ENCODE assay signal across 8 cellular contexts in the genomic region with DNA sequence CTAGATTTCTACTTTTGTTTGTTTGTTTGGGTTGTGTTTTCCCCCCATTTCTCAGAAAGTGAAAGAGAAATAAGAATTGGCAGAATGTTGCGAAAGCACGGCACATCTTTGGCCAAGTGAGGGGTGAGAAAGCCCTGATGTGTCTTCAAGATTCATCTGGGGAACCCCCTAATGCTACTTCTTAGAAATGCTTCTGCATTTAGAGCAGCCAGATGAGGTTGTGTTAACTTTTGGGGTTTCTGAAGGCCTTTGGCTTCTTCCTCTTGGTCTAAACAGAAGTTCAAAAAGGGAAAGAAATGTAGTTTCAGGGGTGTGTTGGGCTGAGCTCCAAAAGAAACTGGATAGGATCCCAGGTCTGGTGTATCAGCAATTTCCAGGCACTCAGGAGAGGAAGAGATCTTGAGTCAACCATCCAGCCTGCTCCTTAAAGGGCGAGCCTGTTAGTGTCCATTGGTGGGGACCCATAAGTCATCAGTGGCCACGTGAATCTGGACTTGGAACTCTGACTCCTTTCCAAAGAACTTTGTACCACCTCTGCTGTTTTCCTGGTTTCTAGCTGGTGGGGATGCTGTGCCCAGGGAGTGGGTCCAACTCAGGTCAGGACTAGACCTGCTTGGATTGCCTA. TPM values are rescaled to one million over a fixed set of nuclear protein-coding genes. Genes with fewer than 3 reads are reported as not detected.
DNase-seq lines count a peak whose midpoint lies in the region; ATAC-seq and TF ChIP-seq lines count a peak whose summit lies in the region.

No MANE protein-coding gene starts in this region.

- no peak overlapping the region for H3K18ac ChIP-seq in mesendoderm (ENCODE audit: low read length)

- no peak overlapping the region for H3K23ac ChIP-seq in mesendoderm (ENCODE audit: low read length)

- H3K9me3 Mint-ChIP-seq in CD4-positive, alpha-beta memory T cell, result peaks cover 0 to 4% (median 0%) of the 10 kb centered on the region in 8 donors

- H2BK120ac ChIP-seq in mesendoderm (ENCODE audit: low read depth, low read length), result no peak overlapping the region

- peaks cover 78% of the 10 kb centered on the region for H3K4me1 ChIP-seq in CD4-positive, alpha-beta memory T cell (ENCODE audit: insufficient read depth, low read length)
- H3K4me1 ChIP-seq in esophagus squamous epithelium, result peaks cover 45 to 81% (median 50%) of the 10 kb centered on the region in 3 donors
- peaks cover 12% of the 10 kb centered on the region for H3K4me1 ChIP-seq in mesendoderm (ENCODE audit: control insufficient read depth, low read depth, low read length)

- no peak overlapping the region for H2BK15ac ChIP-seq in mesendoderm (replicated peaks; ENCODE audit: low read depth)

- H3K27ac Mint-ChIP-seq in CD4-positive, alpha-beta memory T cell, result peak overlapping the region; percentile 90 to 97 (median 95)

- WGBS in esophagus squamous epithelium, 2 donors, result 2 to 4% methylated on average over 4 of the region's 4 CpGs
- WGBS in mesendoderm (ENCODE audit: extremely low coverage, insufficient coverage, low lambda C conversion rate), result no CpG with 5 or more reads among the region's 4 CpGs

- H2AK5ac ChIP-seq in mesendoderm (ENCODE audit: low read length), result no peak overlapping the region

- peak overlapping the region; percentile 20 to 28 for H3K4me3 ChIP-seq in CD4-positive, alpha-beta memory T cell (ENCODE audit: low read length in 2 of 2)
- H3K4me3 ChIP-seq in esophagus squamous epithelium (peak overlapping the region in 3 of 4 donors; percentile 4 to 32 (median 5)), mesendoderm (ENCODE audit: low read length) (no peak overlapping the region)

- no peak overlapping the region for H4K8ac ChIP-seq in mesendoderm (ENCODE audit: low read depth, low read length)

- H3K36me3 ChIP-seq in CD4-positive, alpha-beta memory T cell (ENCODE audit: insufficient read depth, low read length), result peaks cover 32% of the 10 kb centered on the region
- H3K36me3 ChIP-seq in esophagus squamous epithelium (peaks cover 0 to 32% (median 0%) of the 10 kb centered on the region in 3 donors), mesendoderm (ENCODE audit: control insufficient read depth, insufficient read depth, low read length) (peaks cover 25% of the 10 kb centered on the region)

- peaks cover 64 to 96% (median 84%) of the 10 kb centered on the region in 4 donors for H3K4me1 Mint-ChIP-seq in CD4-positive, alpha-beta memory T cell

- CTCF ChIA-PET in CD4-positive, alpha-beta memory T cell (lab: Charles Lee; ENCODE audit: partially characterized antibody), result interaction anchor here (1.0 to 9.5 kb wide), 10 partner anchors 8 to 199 kb away, joined by 3 to 142 read pairs (median 4); partner anchors contain the start of gene SMNDC1

- H3K27ac ChIP-seq in CD4-positive, alpha-beta memory T cell (ENCODE audit: low read depth, low read length), result peak overlapping the region; percentile 79
- H3K27ac ChIP-seq in esophagus squamous epithelium (peak overlapping the region; percentile 52 to 89 (median 86)), mesendoderm (ENCODE audit: low read depth, low read length) (no peak overlapping the region)

- peaks cover 47% of the 10 kb centered on the region for H3K79me1 ChIP-seq in mesendoderm (ENCODE audit: low read length)

- intact Hi-C loops in CD4-positive, alpha-beta memory T cell (cut with micrococcal nuclease), result loop anchor here (5.0 kb wide), 1 partner anchor 358 kb away; no protein-coding TSS in a partner anchor
- intact Hi-C loops in esophagus squamous epithelium (cut with DNase I), result no loop called here

- no peaks in the 10 kb centered on the region for H3K9me3 ChIP-seq in CD4-positive, alpha-beta memory T cell (ENCODE audit: control insufficient read depth in 1 of 2, low read length in 2 of 2)
- no peaks in the 10 kb centered on the region for H3K9me3 ChIP-seq in esophagus squamous epithelium

- peaks cover 93% of the 10 kb centered on the region for H3K79me2 ChIP-seq in mesendoderm (ENCODE audit: control insufficient read depth, insufficient read depth, low read length)

- no peaks in the 10 kb centered on the region for H3K27me3 Mint-ChIP-seq in CD4-positive, alpha-beta memory T cell

- H3K36me3 Mint-ChIP-seq in CD4-positive, alpha-beta memory T cell, result peaks cover 36 to 55% of the 10 kb centered on the region in 2 donors

- peak overlapping the region; percentile 73 to 98 (median 94) for H3K4me3 Mint-ChIP-seq in CD4-positive, alpha-beta memory T cell

- peak; percentile 68 to 84 (median 74) for DNase-seq in CD4-positive, alpha-beta memory T cell
- DNase-seq in GM20000 (ENCODE audit: low spot score) (peak; percentile 86), esophagus squamous epithelium (lab: John Stamatoyannopoulos, UW) (no peak), putamen (ENCODE audit: low spot score) (peak; percentile 62), mesendoderm (no peak), NCI-H2081 (lab: John Stamatoyannopoulos, UW) (no peak)
- DNase-seq in activated CD4-positive, alpha-beta T cell treated with anti-CD3 and anti-CD28 coated beads, Interleukin-2, amount 50 U/mL, for 4 hours, result peak; percentile 51 to 56

- H2BK5ac ChIP-seq in mesendoderm (ENCODE audit: low read length), result no peak overlapping the region

- POLR2A ChIA-PET in CD4-positive, alpha-beta memory T cell (lab: Charles Lee; ENCODE audit: partially characterized antibody), result interaction anchor here (0.8 to 4.3 kb wide), 11 partner anchors 10 to 294 kb away, joined by 3 to 31 read pairs (median 4); partner anchors contain the start of gene SMNDC1

- no peak overlapping the region for H3K4me2 ChIP-seq in mesendoderm (ENCODE audit: low read length)

- no peak overlapping the region for H3K9ac ChIP-seq in mesendoderm (ENCODE audit: low read length)

- no peak overlapping the region for H3K4ac ChIP-seq in mesendoderm (ENCODE audit: low read depth, low read length)

- no peak overlapping the region for H4K5ac ChIP-seq in mesendoderm (ENCODE audit: low read length)

- H3K27me3 ChIP-seq in CD4-positive, alpha-beta memory T cell (ENCODE audit: insufficient read depth, low read length), result no peaks in the 10 kb centered on the region
- H3K27me3 ChIP-seq in esophagus squamous epithelium (no peaks in the 10 kb centered on the region), mesendoderm (ENCODE audit: insufficient read depth, low read length, poor library complexity) (no peaks in the 10 kb centered on the region)

- no peak overlapping the region for H3K56ac ChIP-seq in mesendoderm (ENCODE audit: low read length)

- TF ChIP-seq CTCF in GM20000 (IDR thresholded peaks at IDR 0.05; ENCODE audit: extremely low read depth, missing control alignments) (no peak), esophagus squamous epithelium (IDR thresholded peaks at IDR 0.05) (no peak)

- ATAC-seq in HG03565 (IDR thresholded peaks at IDR 0.05; ENCODE audit: unreplicated experiment), result peak; percentile 68

- TF ChIP-seq POLR2A in esophagus squamous epithelium (IDR thresholded peaks at IDR 0.05), result no peak

RNA-seq across cellular contexts. Expression of gene DUSP5, which starts 6.5 kb away (rescaled TPM):
- total RNA-seq in CD4-positive, alpha-beta memory T cell, result 1 to 10 TPM; 3.5 to 3.8 TPM
- 10 to 100 TPM; 10.6 to 33.7 TPM for polyA plus RNA-seq in CD4-positive, alpha-beta memory T cell
- total RNA-seq in esophagus squamous epithelium, result 10 to 100 TPM; 15.0 to 60.6 (median 47.9) TPM
- polyA plus RNA-seq in mesendoderm (2013, experiment 1 of 2), result 52.5 TPM
- polyA plus RNA-seq in mesendoderm (2013, experiment 2 of 2), result 50.7 TPM

Comparison
In these comparisons a context has a peak if more than half of its experiments do, and no peak if none do; other contexts are left out.
1. DNase-seq: peak in CD4-positive, alpha-beta memory T cell (5 of 5), GM20000 (single experiment), activated CD4-positive, alpha-beta T cell treated with anti-CD3 and anti-CD28 coated beads, Interleukin-2, amount 50 U/mL, for 4 hours (2 of 2) and putamen (single experiment); none in esophagus squamous epithelium (single experiment), mesendoderm (single experiment) and NCI-H2081 (0 of 2).